8 cellular contexts compared by ENCODE assay signal in the genomic region with DNA sequence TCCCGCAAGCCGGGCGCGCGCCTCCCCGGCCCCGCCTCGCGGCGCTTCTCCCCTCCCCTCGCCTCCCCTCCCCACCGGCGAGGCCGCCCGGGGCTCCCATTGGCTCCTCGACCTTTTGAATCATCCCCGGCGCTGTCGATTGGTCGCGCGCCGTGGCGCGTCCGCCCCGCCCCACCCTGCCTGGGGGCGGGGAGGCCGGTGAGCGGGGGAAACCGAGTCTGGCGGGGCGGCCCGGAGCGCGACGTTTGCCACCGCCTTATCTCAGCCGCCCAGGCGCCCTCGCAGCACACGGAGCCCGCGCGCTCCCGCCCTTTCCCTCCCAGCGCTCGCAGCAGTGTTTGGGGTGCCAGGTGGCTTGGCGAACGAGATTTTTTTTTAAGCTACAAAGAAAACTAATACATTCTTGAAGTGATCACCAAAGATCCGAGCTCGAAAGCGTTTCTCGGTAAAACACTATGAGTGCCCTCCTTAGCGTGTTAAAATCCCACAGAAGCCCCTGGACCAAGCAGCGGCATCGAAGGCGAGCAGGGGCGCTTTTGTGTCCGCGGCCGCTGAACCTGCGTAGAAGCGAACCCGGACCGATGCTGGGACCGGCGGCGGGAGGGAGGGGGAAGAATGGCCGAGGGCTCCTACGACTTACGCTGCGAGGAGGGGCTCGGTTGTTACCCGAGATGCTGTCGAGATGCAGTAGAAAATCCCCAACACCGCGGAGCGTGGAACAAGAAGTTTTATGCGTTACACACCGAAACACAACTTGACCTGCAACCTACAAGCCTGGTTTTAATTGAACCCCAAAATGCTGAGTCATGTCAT. TPM values are rescaled to one million over a fixed set of nuclear protein-coding genes. Genes with fewer than 3 reads are reported as not detected.
DNase-seq lines count a peak whose midpoint lies in the region; ATAC-seq and TF ChIP-seq lines count a peak whose summit lies in the region.

No MANE protein-coding gene starts in this region.

- TF ChIP-seq CTCF in CD14-positive monocyte (IDR thresholded peaks at IDR 0.05) (no peak), dorsolateral prefrontal cortex (IDR thresholded peaks at IDR 0.05 in 54 of 56, conservative IDR thresholded peaks at IDR 0.05 in 2 of 56; ENCODE audit: low read depth in 1 of 56, partially characterized antibody in 56 of 56) (peak in 7 of 56 donors; percentile 2 to 28 (median 6)), lower lobe of right lung (IDR thresholded peaks at IDR 0.05) (no peak)

- ATAC-seq in GM19372 (IDR thresholded peaks at IDR 0.05; ENCODE audit: low read depth, unreplicated experiment) (peak; percentile 87), HG03520 (IDR thresholded peaks at IDR 0.05; ENCODE audit: unreplicated experiment) (peak; percentile 88), lower lobe of right lung (peak; percentile 97 to 98)

- H3K27me3 ChIP-seq in dorsolateral prefrontal cortex (no peaks in the 10 kb centered on the region), lower lobe of right lung (ENCODE audit: low read depth) (no peaks in the 10 kb centered on the region)

- peak overlapping the region; percentile 68 to 99 (median 91) for H3K4me3 ChIP-seq in dorsolateral prefrontal cortex
- peak overlapping the region; percentile 93 for H3K4me3 ChIP-seq in lower lobe of right lung

- CTCF ChIA-PET in activated CD4-positive, alpha-beta memory T cell treated with anti-CD3 and anti-CD28 coated beads, Interleukin-2, amount 10 ng/mL, durations not matched to agents 7 days and 5 days (lab: Charles Lee), result interaction anchor here (0.6 to 6.8 kb wide), 10 partner anchors 10 to 905 kb away, joined by 3 to 92 read pairs (median 4); a partner anchor contains a TSS

- H3K4me3 Mint-ChIP-seq in CD14-positive monocyte, result peak overlapping the region; percentile 86 to 93
- peak overlapping the region; percentile 89 for H3K4me3 Mint-ChIP-seq in activated CD4-positive, alpha-beta memory T cell treated with anti-CD3 and anti-CD28 coated beads, Interleukin-2, amount 10 ng/mL, durations not matched to agents 7 days and 5 days

- H3K36me3 ChIP-seq in lower lobe of right lung, result no peaks in the 10 kb centered on the region

- H3K27ac Mint-ChIP-seq in CD14-positive monocyte, result peak overlapping the region; percentile 86 to 95 (median 94)
- peak overlapping the region; percentile 89 for H3K27ac Mint-ChIP-seq in activated CD4-positive, alpha-beta memory T cell treated with anti-CD3 and anti-CD28 coated beads, Interleukin-2, amount 10 ng/mL, durations not matched to agents 7 days and 5 days

- DNase-seq in CD14-positive monocyte (ENCODE audit: low spot score) (peak; percentile 89), NCI-H748 (lab: John Stamatoyannopoulos, UW; ENCODE audit: unreplicated experiment) (peak; percentile 93), dorsolateral prefrontal cortex (peak; percentile 88 to 98 (median 93)), lower lobe of right lung (peak; percentile 94)
- peak; percentile 95 for DNase-seq in activated CD4-positive, alpha-beta memory T cell treated with anti-CD3 and anti-CD28 coated beads, Interleukin-2, amount 10 ng/mL, durations not matched to agents 7 days and 5 days
- peak; percentile 74 to 86 (median 84) for DNase-seq in stimulated activated CD4-positive, alpha-beta T cell treated with anti-CD3 and anti-CD28 coated beads, TNF-alpha, amount 100 ng/mL, for 1 hour (ENCODE audit: low read depth in 3 of 3, low spot score in 1 of 3)

- H3K4me1 ChIP-seq in lower lobe of right lung, result peaks cover 40% of the 10 kb centered on the region

- peaks cover 0 to 7% (median 0%) of the 10 kb centered on the region in 3 donors for H3K27me3 Mint-ChIP-seq in CD14-positive monocyte (ENCODE audit: low read depth in 3 of 3)
- H3K27me3 Mint-ChIP-seq in activated CD4-positive, alpha-beta memory T cell treated with anti-CD3 and anti-CD28 coated beads, Interleukin-2, amount 10 ng/mL, durations not matched to agents 7 days and 5 days, result peaks cover 2% of the 10 kb centered on the region

- H3K27ac ChIP-seq in dorsolateral prefrontal cortex (peak overlapping the region; percentile 67 to 97 (median 93)), lower lobe of right lung (peak overlapping the region; percentile 92)

- H3K4me1 Mint-ChIP-seq in CD14-positive monocyte, result peaks cover 51% of the 10 kb centered on the region
- H3K4me1 Mint-ChIP-seq in activated CD4-positive, alpha-beta memory T cell treated with anti-CD3 and anti-CD28 coated beads, Interleukin-2, amount 10 ng/mL, durations not matched to agents 7 days and 5 days, result peaks cover 54% of the 10 kb centered on the region

- intact Hi-C loops in CD14-positive monocyte (cut with micrococcal nuclease), result loop anchor here in 1 of 2 donors (2.0 to 5.0 kb wide), 3 partner anchors 23 to 574 kb away; no protein-coding TSS in a partner anchor
- intact Hi-C loops in dorsolateral prefrontal cortex (cut with DNase I), result loop anchor here (5.0 kb wide), 2 partner anchors 224 to 634 kb away; a partner anchor contains a TSS
- intact Hi-C loops in lower lobe of right lung (cut with DNase I), result no loop called here

- H3K36me3 Mint-ChIP-seq in CD14-positive monocyte, result peaks cover 2 to 3% of the 10 kb centered on the region in 2 donors
- H3K36me3 Mint-ChIP-seq in activated CD4-positive, alpha-beta memory T cell treated with anti-CD3 and anti-CD28 coated beads, Interleukin-2, amount 10 ng/mL, durations not matched to agents 7 days and 5 days (ENCODE audit: low read depth), result peaks cover 24% of the 10 kb centered on the region

- POLR2A ChIA-PET in activated CD4-positive, alpha-beta memory T cell treated with anti-CD3 and anti-CD28 coated beads, Interleukin-2, amount 10 ng/mL, durations not matched to agents 7 days and 5 days (lab: Charles Lee), result interaction anchor here (1.1 to 11.8 kb wide), 23 partner anchors 8 to 682 kb away, joined by 3 to 338 read pairs (median 6); a partner anchor contains a TSS

- H3K9me3 ChIP-seq in lower lobe of right lung, result no peaks in the 10 kb centered on the region

- H3K9me3 Mint-ChIP-seq in CD14-positive monocyte, result peaks cover 0 to 9% (median 6%) of the 10 kb centered on the region in 7 donors
- no peaks in the 10 kb centered on the region for H3K9me3 Mint-ChIP-seq in activated CD4-positive, alpha-beta memory T cell treated with anti-CD3 and anti-CD28 coated beads, Interleukin-2, amount 10 ng/mL, durations not matched to agents 7 days and 5 days

RNA-seq across cellular contexts. Expression of a gene that starts 0.4 kb away (rescaled TPM):
- polyA plus RNA-seq in CD14-positive monocyte, result 100 to 1,000 TPM; 100 to 125 TPM
- total RNA-seq in activated CD4-positive, alpha-beta memory T cell treated with anti-CD3 and anti-CD28 coated beads, Interleukin-2, amount 10 ng/mL, durations not matched to agents 7 days and 5 days, result 100 to 1,000 TPM; 251 to 259 TPM
- total RNA-seq in dorsolateral prefrontal cortex, result 10 to 100 TPM; 14.6 to 57.5 (median 26.2) TPM
- total RNA-seq in lower lobe of right lung, result 56.4 TPM

Comparison
In these comparisons a context has a peak if more than half of its experiments do, and no peak if none do; other contexts are left out.
1. Peak in every context shown above with its lines: DNase-seq, ATAC-seq, H3K4me3 ChIP-seq and H3K27ac ChIP-seq.